In genomic region chr3:53554559-53555511, GRCh38 we compare ENCODE assay signal across 10 cellular contexts.
DNase-seq lines count a peak whose midpoint lies in the region; ATAC-seq and TF ChIP-seq lines count a peak whose summit lies in the region.
"Had no signal": no experiment of that assay in that cellular context is flagged by ENCODE, and none has a peak within 500 bp of the region (broad histone marks: within the 10 kb centered on the region; RNA-seq: fewer than 3 reads in every experiment).

No MANE protein-coding gene starts in this region.

- no peaks in the 10 kb centered on the region for H3F3A ChIP-seq in SK-N-SH (replicated peaks; ENCODE audit: insufficient read depth)

- H3K4me2 ChIP-seq in SK-N-SH = no peak overlapping the region

- intact Hi-C loops in esophagus muscularis mucosa (cut with DNase I) (no loop called here), posterior vena cava (cut with DNase I) (no loop called here)

- TF ChIP-seq POLR2A in esophagus muscularis mucosa (IDR thresholded peaks at IDR 0.05; ENCODE audit: low read depth) = no peak

- no peak overlapping the region for H3K4me3 ChIP-seq in esophagus muscularis mucosa
- no peak overlapping the region for H3K4me3 ChIP-seq in SK-N-SH (ENCODE audit: low read depth in 2 of 2, low read length in 1 of 2)

- H2AFZ ChIP-seq in SK-N-SH (ENCODE audit: low read depth) = no peak overlapping the region

- TF ChIP-seq CTCF in esophagus muscularis mucosa (IDR thresholded peaks at IDR 0.05) (no peak), SK-N-SH (IDR thresholded peaks at IDR 0.05) (no peak)

- H3K79me2 ChIP-seq in SK-N-SH (ENCODE audit: insufficient read depth) = no peaks in the 10 kb centered on the region

- 84% methylated on average over 8 of the region's 8 CpGs for WGBS in esophagus muscularis mucosa
- WGBS in SK-N-SH (ENCODE audit: low lambda C conversion rate) = 67% methylated on average over 8 of the region's 8 CpGs

- CTCF ChIA-PET in SK-N-SH (lab: Yijun Ruan, JAX) = no interaction called here

- POLR2A ChIA-PET in SK-N-SH (lab: Yijun Ruan, JAX) = no interaction called here

- H3K27me3 ChIP-seq in esophagus muscularis mucosa (no peaks in the 10 kb centered on the region), SK-N-SH (ENCODE audit: insufficient read depth) (no peaks in the 10 kb centered on the region)

- TF ChIP-seq RAD21 in SK-N-SH (IDR thresholded peaks at IDR 0.05; ENCODE audit: low read length) = no peak

- peak; percentile 14 for DNase-seq in esophagus muscularis mucosa (ENCODE audit: extremely low spot score)
- no peak for DNase-seq in NCI-H2196 treated with DMSO at 0.1 percent for 48 hours (lab: John Stamatoyannopoulos, UW; ENCODE audit: unreplicated experiment)
- DNase-seq in posterior vena cava (ENCODE audit: low spot score) = no peak
- no peak for DNase-seq in NCI-H748 (lab: John Stamatoyannopoulos, UW; ENCODE audit: unreplicated experiment)
- DNase-seq in SK-N-SH = no peak
- DNase-seq: Kasumi-1 had no signal

- no peaks in the 10 kb centered on the region for H4K20me1 ChIP-seq in SK-N-SH (ENCODE audit: insufficient read depth)

- ATAC-seq in GM18861 (IDR thresholded peaks at IDR 0.05; ENCODE audit: unreplicated experiment) = peak; percentile 84
- ATAC-seq in GM21390 (IDR thresholded peaks at IDR 0.05; ENCODE audit: unreplicated experiment) = peak; percentile 78
- ATAC-seq in HG03159 (IDR thresholded peaks at IDR 0.05; ENCODE audit: unreplicated experiment) = peak; percentile 86

- H3K9me2 ChIP-seq in SK-N-SH = no peaks in the 10 kb centered on the region

- H3K9me3 ChIP-seq in esophagus muscularis mucosa = peaks cover 0 to 6% (median 0%) of the 10 kb centered on the region in 4 donors
- H3K9me3 ChIP-seq in SK-N-SH = no peaks in the 10 kb centered on the region

- TF ChIP-seq EP300 in esophagus muscularis mucosa (IDR thresholded peaks at IDR 0.05) (no peak), SK-N-SH (IDR thresholded peaks at IDR 0.05; ENCODE audit: borderline replicate concordance in 1 of 2, low read depth in 1 of 2, low read length in 1 of 2) (no peak)

- H3K4me1 ChIP-seq in esophagus muscularis mucosa (peaks cover 0 to 17% (median 7%) of the 10 kb centered on the region in 4 donors), SK-N-SH (ENCODE audit: control insufficient read depth in 1 of 2, insufficient read depth in 2 of 2, low read depth in 1 of 2, low read length in 1 of 2) (peaks cover 0 to 4% of the 10 kb centered on the region in 2 experiments; a peak in 1 of 4 replicates)

- no peak overlapping the region for H3K9ac ChIP-seq in SK-N-SH

- no peak overlapping the region for H3K27ac ChIP-seq in esophagus muscularis mucosa (replicated peaks in 1 of 4)
- no peak overlapping the region for H3K27ac ChIP-seq in SK-N-SH (ENCODE audit: low read depth in 2 of 2, low read length in 1 of 2)
- H3K27ac ChIP-seq: RWPE1 had no signal

- H3K36me3 ChIP-seq in esophagus muscularis mucosa = no peaks in the 10 kb centered on the region
- no peaks in the 10 kb centered on the region for H3K36me3 ChIP-seq in SK-N-SH (replicated peaks in 1 of 2; ENCODE audit: control insufficient read depth in 1 of 2, insufficient read depth in 2 of 2, low read length in 1 of 2)

TF ChIP-seq in SK-N-SH, 30 proteins besides CTCF, POLR2A, EP300 and RAD21:
- TF ChIP-seq POLR2AphosphoS5 (IDR thresholded peaks at IDR 0.05; ENCODE audit: low read depth, low read length) (no peak), USF1 (IDR thresholded peaks at IDR 0.05; ENCODE audit: borderline replicate concordance, low read depth) (no peak), SIN3A (IDR thresholded peaks at IDR 0.05; ENCODE audit: borderline replicate concordance, low read depth, low read length) (no peak), JUND (IDR thresholded peaks at IDR 0.05) (no peak), ZBTB33 (IDR thresholded peaks at IDR 0.05; ENCODE audit: borderline replicate concordance, low read depth) (no peak), MAX (IDR thresholded peaks at IDR 0.05; ENCODE audit: low read depth) (no peak), SMC3 (IDR thresholded peaks at IDR 0.05; ENCODE audit: low read depth, low read length) (no peak), FOXM1 (IDR thresholded peaks at IDR 0.05; ENCODE audit: low read depth) (no peak)
TF ChIP-seq in SK-N-SH: peak in this region for 0.
